ENCODE assay signal across 1 cellular context in the genomic region with DNA sequence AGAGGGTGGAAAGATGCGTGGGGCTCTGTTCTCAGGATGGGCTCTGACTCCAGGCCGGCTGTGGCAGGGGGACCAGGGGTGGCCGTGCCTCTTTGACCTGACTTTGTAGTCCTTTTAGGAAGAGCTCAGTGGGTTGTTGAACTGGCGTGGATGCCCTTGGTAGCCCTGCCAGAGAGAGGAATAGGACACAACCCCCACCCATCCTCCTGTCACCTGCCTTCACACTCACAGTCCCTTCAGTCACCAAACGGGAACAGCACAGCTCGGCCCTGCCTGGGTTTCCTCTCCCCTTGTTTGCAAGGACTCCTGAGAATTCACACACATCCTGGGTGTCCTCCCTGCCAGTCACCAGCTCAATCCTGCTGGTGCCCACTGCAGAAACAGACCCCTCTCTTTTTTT.
TF ChIP-seq lines count a peak whose summit lies in the region.

No MANE protein-coding gene starts in this region.

TF ChIP-seq in GM23338, 12 proteins besides CTCF, POLR2A, EP300 and RAD21 (continued from another document):
- TF ChIP-seq REST (IDR thresholded peaks at IDR 0.05; ENCODE audit: unreplicated experiment) = no peak
